In genomic region chr7:2710256-2710655, GRCh38 we compare ENCODE assay signal across 9 cellular contexts. TPM values are rescaled to one million over a fixed set of nuclear protein-coding genes. Genes with fewer than 3 reads are reported as not detected.
DNase-seq lines count a peak whose midpoint lies in the region; ATAC-seq and TF ChIP-seq lines count a peak whose summit lies in the region.
"Had no signal": no experiment of that assay in that cellular context is flagged by ENCODE, and none has a peak within 500 bp of the region (broad histone marks: within the 10 kb centered on the region; RNA-seq: fewer than 3 reads in every experiment).

No MANE protein-coding gene starts in this region.

- H3K27me3 Mint-ChIP-seq in activated naive CD4-positive, alpha-beta T cell treated with anti-CD3 and anti-CD28 coated beads for 36 hours (ENCODE audit: low read depth) = peaks cover 5% of the 10 kb centered on the region
- H3K27me3 Mint-ChIP-seq in stimulated activated naive CD8-positive, alpha-beta T cell treated with anti-CD3 and anti-CD28 coated beads, Interleukin-15, amount 100 ng/mL, for 72 hours = peaks cover 99% of the 10 kb centered on the region

- no peak overlapping the region for H3K27ac Mint-ChIP-seq in activated naive CD4-positive, alpha-beta T cell treated with anti-CD3 and anti-CD28 coated beads for 36 hours
- peak overlapping the region in 1 of 2 donors; percentile 69 for H3K27ac Mint-ChIP-seq in stimulated activated naive CD8-positive, alpha-beta T cell treated with anti-CD3 and anti-CD28 coated beads, Interleukin-15, amount 100 ng/mL, for 72 hours

- peak overlapping the region; percentile 57 for H3K4me3 Mint-ChIP-seq in activated naive CD4-positive, alpha-beta T cell treated with anti-CD3 and anti-CD28 coated beads for 36 hours
- peak overlapping the region; percentile 72 to 85 for H3K4me3 Mint-ChIP-seq in stimulated activated naive CD8-positive, alpha-beta T cell treated with anti-CD3 and anti-CD28 coated beads, Interleukin-15, amount 100 ng/mL, for 72 hours

- H3K36me3 Mint-ChIP-seq in activated naive CD4-positive, alpha-beta T cell treated with anti-CD3 and anti-CD28 coated beads for 36 hours (ENCODE audit: low read depth) = no peaks in the 10 kb centered on the region

- no peaks in the 10 kb centered on the region for H3K9me3 Mint-ChIP-seq in activated naive CD4-positive, alpha-beta T cell treated with anti-CD3 and anti-CD28 coated beads for 36 hours
- H3K9me3 Mint-ChIP-seq in stimulated activated naive CD8-positive, alpha-beta T cell treated with anti-CD3 and anti-CD28 coated beads, Interleukin-15, amount 100 ng/mL, for 72 hours = no peaks in the 10 kb centered on the region

- WGBS in lower leg skin, 2 donors = 61 to 70% methylated on average over 12 of the region's 12 CpGs

- peak; percentile 53 for DNase-seq in activated naive CD4-positive, alpha-beta T cell treated with anti-CD3 and anti-CD28 coated beads for 36 hours
- no peak for DNase-seq in activated naive CD4-positive, alpha-beta T cell (lab: John Stamatoyannopoulos, UW)
- peak; percentile 90 for DNase-seq in activated effector memory CD4-positive, alpha-beta T cell treated with anti-CD3 and anti-CD28 coated beads, Interleukin-2, amount 50 U/mL, for 16 hours
- no peak for DNase-seq in stimulated activated naive CD8-positive, alpha-beta T cell treated with anti-CD3 and anti-CD28 coated beads, Interleukin-15, amount 100 ng/mL, for 72 hours
- DNase-seq in lower leg skin (ENCODE audit: low spot score in 2 of 2) (no peak), foreskin melanocyte (no peak)

- no peak for TF ChIP-seq POLR2A in lower leg skin (IDR thresholded peaks at IDR 0.05)

- TF ChIP-seq CTCF in lower leg skin (IDR thresholded peaks at IDR 0.05) = no peak

- intact Hi-C loops in activated naive CD4-positive, alpha-beta T cell treated with anti-CD3 and anti-CD28 coated beads for 36 hours (cut with micrococcal nuclease) = no loop called here
- intact Hi-C loops in lower leg skin (cut with DNase I; ENCODE audit: low total_unique reads) = no loop called here

- ATAC-seq in HG03520 (IDR thresholded peaks at IDR 0.05; ENCODE audit: unreplicated experiment) (peak; percentile 54), HG03378 (IDR thresholded peaks at IDR 0.05; ENCODE audit: unreplicated experiment) (no peak)
- ATAC-seq in stimulated activated naive CD8-positive, alpha-beta T cell treated with anti-CD3 and anti-CD28 coated beads, Interleukin-15, amount 100 ng/mL, for 72 hours = no peak

- CTCF ChIA-PET in activated naive CD4-positive, alpha-beta T cell treated with anti-CD3 and anti-CD28 coated beads for 36 hours (lab: Charles Lee) = interaction anchor here (0.6 to 4.3 kb wide), 43 partner anchors 9 to 363 kb away, joined by 3 to 54 read pairs (median 3); no protein-coding TSS in a partner anchor

- no peak overlapping the region for H3K4me3 ChIP-seq in lower leg skin (ENCODE audit: low read depth, poor library complexity, severe bottlenecking)
- H3K4me3 ChIP-seq: A549 had no signal

- peaks cover 31% of the 10 kb centered on the region for H3K4me1 Mint-ChIP-seq in activated naive CD4-positive, alpha-beta T cell treated with anti-CD3 and anti-CD28 coated beads for 36 hours (ENCODE audit: low read depth)
- H3K4me1 Mint-ChIP-seq in stimulated activated naive CD8-positive, alpha-beta T cell treated with anti-CD3 and anti-CD28 coated beads, Interleukin-15, amount 100 ng/mL, for 72 hours = peaks cover 57% of the 10 kb centered on the region

RNA-seq across cellular contexts. Expression of gene AMZ1, which starts 22.3 kb away (rescaled TPM):
- under 1 TPM; 0.36 to 0.47 TPM for total RNA-seq in activated naive CD4-positive, alpha-beta T cell treated with anti-CD3 and anti-CD28 coated beads for 36 hours
- under 1 TPM in 2 of 4 donors, not detected in 2; 0.19 to 0.27 TPM for total RNA-seq in lower leg skin

Comparison
In these comparisons a context has a peak if more than half of its experiments do, and no peak if none do; other contexts are left out.
1. DNase-seq: peak in activated naive CD4-positive, alpha-beta T cell treated with anti-CD3 and anti-CD28 coated beads for 36 hours (single experiment) and activated effector memory CD4-positive, alpha-beta T cell treated with anti-CD3 and anti-CD28 coated beads, Interleukin-2, amount 50 U/mL, for 16 hours (single experiment); none in activated naive CD4-positive, alpha-beta T cell (0 of 4), stimulated activated naive CD8-positive, alpha-beta T cell treated with anti-CD3 and anti-CD28 coated beads, Interleukin-15, amount 100 ng/mL, for 72 hours (0 of 2), lower leg skin (0 of 2) and foreskin melanocyte (single experiment).